In genomic region chr1:28200234-28200873, GRCh38 we compare ENCODE assay signal across 15 cellular contexts. TPM values are rescaled to one million over a fixed set of nuclear protein-coding genes. Genes with fewer than 3 reads are reported as not detected.
A peak's percentile ranks its signal among the peaks of the same experiment; 100 is the strongest.
DNase-seq lines count a peak whose midpoint lies in the region; ATAC-seq and TF ChIP-seq lines count a peak whose summit lies in the region.
"Had no signal": no experiment of that assay in that cellular context is flagged by ENCODE, and none has a peak within 500 bp of the region (broad histone marks: within the 10 kb centered on the region; RNA-seq: fewer than 3 reads in every experiment).

No MANE protein-coding gene starts in this region.

- no peak for DNase-seq in stimulated activated naive CD8-positive, alpha-beta T cell treated with anti-CD3 and anti-CD28 coated beads, Interleukin-15, Interleukin-2, amounts not matched to agents 100 U/mL and 50 U/mL, for 24 hours
- DNase-seq in T-helper 17 cell = no peak
- no peak for DNase-seq in glutamatergic neuron
- no peak for DNase-seq in RKO (ENCODE audit: low spot score)
- no peak for DNase-seq in sciatic nerve (ENCODE audit: low spot score)
- DNase-seq in NK-92 treated with Interleukin-12 subunit alpha and Interleukin-12 subunit beta, amount 100 ng/mL, for 24 hours (lab: John Stamatoyannopoulos, UW) = no peak
- DNase-seq: left lung, MM.1S, NCI-H2029, NCI-H510A, PC-3, posterior cingulate gyrus, uterus had no signal

- H3K4me3 Mint-ChIP-seq in stimulated activated naive CD8-positive, alpha-beta T cell treated with anti-CD3 and anti-CD28 coated beads, Interleukin-15, Interleukin-2, amounts not matched to agents 100 ng/mL and 50 ng/mL, for 24 hours = peak overlapping the region; percentile 47
- no peak overlapping the region for H3K4me3 Mint-ChIP-seq in T-helper 17 cell
- no peak overlapping the region for H3K4me3 Mint-ChIP-seq in glutamatergic neuron (ENCODE audit: unreplicated experiment)

- H3K27me3 Mint-ChIP-seq in stimulated activated naive CD8-positive, alpha-beta T cell treated with anti-CD3 and anti-CD28 coated beads, Interleukin-15, Interleukin-2, amounts not matched to agents 100 ng/mL and 50 ng/mL, for 24 hours = no peaks in the 10 kb centered on the region
- no peaks in the 10 kb centered on the region for H3K27me3 Mint-ChIP-seq in T-helper 17 cell
- peaks cover 2% of the 10 kb centered on the region for H3K27me3 Mint-ChIP-seq in glutamatergic neuron (ENCODE audit: unreplicated experiment)

- no peaks in the 10 kb centered on the region for H3K9me3 ChIP-seq in T-helper 17 cell (ENCODE audit: control insufficient read depth, low read length, poor library complexity, severe bottlenecking)
- H3K9me3 ChIP-seq: left lung, uterus had no signal

- intact Hi-C loops in sciatic nerve (cut with DNase I) = no loop called here

- peaks cover 68% of the 10 kb centered on the region for H3K36me3 Mint-ChIP-seq in stimulated activated naive CD8-positive, alpha-beta T cell treated with anti-CD3 and anti-CD28 coated beads, Interleukin-15, Interleukin-2, amounts not matched to agents 100 ng/mL and 50 ng/mL, for 24 hours (ENCODE audit: low read depth)
- peaks cover 10% of the 10 kb centered on the region for H3K36me3 Mint-ChIP-seq in T-helper 17 cell (ENCODE audit: low read depth)
- H3K36me3 Mint-ChIP-seq in glutamatergic neuron (ENCODE audit: unreplicated experiment) = no peaks in the 10 kb centered on the region

- no peak for TF ChIP-seq CTCF in glutamatergic neuron (IDR thresholded peaks at IDR 0.05; ENCODE audit: partially characterized antibody, unreplicated experiment)

- peaks cover 7% of the 10 kb centered on the region for H3K9me3 Mint-ChIP-seq in stimulated activated naive CD8-positive, alpha-beta T cell treated with anti-CD3 and anti-CD28 coated beads, Interleukin-15, Interleukin-2, amounts not matched to agents 100 ng/mL and 50 ng/mL, for 24 hours
- no peaks in the 10 kb centered on the region for H3K9me3 Mint-ChIP-seq in glutamatergic neuron (ENCODE audit: unreplicated experiment)

- H3K27ac Mint-ChIP-seq in stimulated activated naive CD8-positive, alpha-beta T cell treated with anti-CD3 and anti-CD28 coated beads, Interleukin-15, Interleukin-2, amounts not matched to agents 100 ng/mL and 50 ng/mL, for 24 hours = peak overlapping the region; percentile 92
- H3K27ac Mint-ChIP-seq in T-helper 17 cell = peak overlapping the region; percentile 48
- H3K27ac Mint-ChIP-seq in glutamatergic neuron (ENCODE audit: unreplicated experiment) = peak overlapping the region; percentile 59

- no peak for ATAC-seq in stimulated activated naive CD8-positive, alpha-beta T cell treated with anti-CD3 and anti-CD28 coated beads, Interleukin-15, Interleukin-2, amounts not matched to agents 100 U/mL and 50 U/mL, for 24 hours
- ATAC-seq in T-helper 17 cell (no peak), GM19328 (IDR thresholded peaks at IDR 0.05; ENCODE audit: unreplicated experiment) (no peak), sciatic nerve (no peak)
- ATAC-seq: PC-3 had no signal

- H3K4me1 Mint-ChIP-seq in stimulated activated naive CD8-positive, alpha-beta T cell treated with anti-CD3 and anti-CD28 coated beads, Interleukin-15, Interleukin-2, amounts not matched to agents 100 ng/mL and 50 ng/mL, for 24 hours (ENCODE audit: low read depth) = peaks cover 46% of the 10 kb centered on the region
- H3K4me1 Mint-ChIP-seq in T-helper 17 cell (peaks cover 25% of the 10 kb centered on the region), glutamatergic neuron (ENCODE audit: low read depth, unreplicated experiment) (no peaks in the 10 kb centered on the region)

RNA-seq across cellular contexts. Expression of gene PTAFR, which starts 23.9 kb away (rescaled TPM):
- 1 to 10 TPM; 2.4 to 2.9 TPM for total RNA-seq in T-helper 17 cell
- total RNA-seq in glutamatergic neuron (ENCODE audit: unreplicated experiment) = 0.54 TPM
- total RNA-seq in sciatic nerve = 7.0 TPM

RNA-seq across cellular contexts. Expression of gene DNAJC8, which starts 32.5 kb away (rescaled TPM):
- 10 to 100 TPM; 52.1 to 58.4 TPM for total RNA-seq in T-helper 17 cell
- 82.8 TPM for total RNA-seq in glutamatergic neuron (ENCODE audit: unreplicated experiment)
- 66.2 TPM for total RNA-seq in sciatic nerve

RNA-seq across cellular contexts. Expression of gene ATP5IF1, which starts 35.6 kb away (rescaled TPM):
- total RNA-seq in T-helper 17 cell (10 to 100 TPM; 75.6 to 83.7 TPM), glutamatergic neuron (ENCODE audit: unreplicated experiment) (110 TPM), sciatic nerve (92.2 TPM)

RNA-seq across cellular contexts. Expression of gene SESN2, which starts 59.0 kb away (rescaled TPM):
- total RNA-seq in T-helper 17 cell (10 to 100 TPM; 16.6 to 35.3 TPM), glutamatergic neuron (ENCODE audit: unreplicated experiment) (57.2 TPM), sciatic nerve (5.8 TPM)
